ENCODE assay signal across 9 cellular contexts in genomic region chr3:192188218-192188835, GRCh38.
DNase-seq lines count a peak whose midpoint lies in the region; ATAC-seq, FAIRE-seq and TF ChIP-seq lines count a peak whose summit lies in the region.
"Had no signal": no experiment of that assay in that cellular context is flagged by ENCODE, and none has a peak within 500 bp of the region (broad histone marks: within the 10 kb centered on the region; RNA-seq: fewer than 3 reads in every experiment).

No MANE protein-coding gene starts in this region.

- H3K9me3 ChIP-seq in neural progenitor cell (ENCODE audit: low read depth), result no peaks in the 10 kb centered on the region
- H3K9me3 ChIP-seq: upper lobe of left lung had no signal

- peak; percentile 90 for TF ChIP-seq CTCF in endothelial cell (IDR thresholded peaks at IDR 0.05; ENCODE audit: unreplicated experiment)
- peak; percentile 88 for TF ChIP-seq CTCF in neural progenitor cell (IDR thresholded peaks at IDR 0.05)

- H3K36me3 Mint-ChIP-seq in endothelial cell (ENCODE audit: low read depth, unreplicated experiment) (no peaks in the 10 kb centered on the region), neural progenitor cell (peaks cover 13% of the 10 kb centered on the region)

- no peak overlapping the region for H3K4me3 ChIP-seq in neural progenitor cell
- H3K4me3 ChIP-seq: upper lobe of left lung had no signal

- H2AFZ ChIP-seq in neural progenitor cell (replicated peaks), result no peak overlapping the region

- H3K4me1 ChIP-seq in neural progenitor cell, result no peaks in the 10 kb centered on the region
- H3K4me1 ChIP-seq: upper lobe of left lung had no signal

- FAIRE-seq in GM12891 (lab: Jason Lieb, UNC), result no peak

- TF ChIP-seq POLR2A in GM12891 (IDR thresholded peaks at IDR 0.05; ENCODE audit: low read depth, low read length), result no peak

- no peak overlapping the region for H3K4me2 ChIP-seq in neural progenitor cell

- H3K27me3 Mint-ChIP-seq in endothelial cell (ENCODE audit: unreplicated experiment), result no peaks in the 10 kb centered on the region
- no peaks in the 10 kb centered on the region for H3K27me3 Mint-ChIP-seq in neural progenitor cell (ENCODE audit: insufficient read depth, low read depth)

- DNase-seq in 8988T (peak; percentile 11), GM12891 (ENCODE audit: insufficient read length, low spot score) (peak; percentile 19), M059J (ENCODE audit: low read depth) (peak; percentile 42), SW480 (ENCODE audit: low spot score) (peak; percentile 30), endothelial cell (ENCODE audit: low spot score) (peak; percentile 70), neural progenitor cell (ENCODE audit: low spot score) (peak; percentile 80)
- no peak for DNase-seq in stimulated activated naive CD4-positive, alpha-beta T cell treated with Interleukin-2 at 50 U/mL for 16 hours (lab: John Stamatoyannopoulos, UW)

- H3K79me2 ChIP-seq in neural progenitor cell (ENCODE audit: low read depth), result no peaks in the 10 kb centered on the region

- H3K27ac ChIP-seq in neural progenitor cell, result no peak overlapping the region
- H3K27ac ChIP-seq: upper lobe of left lung had no signal

- H3K4me1 Mint-ChIP-seq in endothelial cell (ENCODE audit: unreplicated experiment) (peaks cover 3% of the 10 kb centered on the region), neural progenitor cell (peaks cover 6% of the 10 kb centered on the region)

- no peak overlapping the region for H3K9ac ChIP-seq in neural progenitor cell

- H3K36me3 ChIP-seq in neural progenitor cell, result no peaks in the 10 kb centered on the region
- H3K36me3 ChIP-seq: upper lobe of left lung had no signal

- no peaks in the 10 kb centered on the region for H4K20me1 ChIP-seq in neural progenitor cell (ENCODE audit: low read depth)

- H3F3A ChIP-seq in neural progenitor cell (ENCODE audit: low read depth), result no peaks in the 10 kb centered on the region

- no peaks in the 10 kb centered on the region for H3K27me3 ChIP-seq in neural progenitor cell
- H3K27me3 ChIP-seq: upper lobe of left lung had no signal

- peak; percentile 92 for ATAC-seq in HG02588 (IDR thresholded peaks at IDR 0.05; ENCODE audit: unreplicated experiment)

- H3K27ac Mint-ChIP-seq in endothelial cell (ENCODE audit: unreplicated experiment), result no peak overlapping the region
- no peak overlapping the region for H3K27ac Mint-ChIP-seq in neural progenitor cell

- H3K4me3 Mint-ChIP-seq in endothelial cell (ENCODE audit: unreplicated experiment) (no peak overlapping the region), neural progenitor cell (no peak overlapping the region)

- H3K9me3 Mint-ChIP-seq in endothelial cell (ENCODE audit: unreplicated experiment) (no peaks in the 10 kb centered on the region), neural progenitor cell (peaks cover 9% of the 10 kb centered on the region)

TF ChIP-seq in GM12891, 5 proteins besides CTCF, POLR2A, EP300 and RAD21:
- TF ChIP-seq POU2F2 (IDR thresholded peaks at IDR 0.05; ENCODE audit: low read depth, low read length) (no peak), SPI1 (IDR thresholded peaks at IDR 0.05; ENCODE audit: low read depth, low read length) (no peak), PAX5 (IDR thresholded peaks at IDR 0.05; ENCODE audit: insufficient read depth, low read length, severe bottlenecking) (no peak), POLR2AphosphoS5 (IDR thresholded peaks at IDR 0.05; ENCODE audit: low read depth, low read length) (no peak), TAF1 (IDR thresholded peaks at IDR 0.05; ENCODE audit: low read depth, low read length) (no peak)
